Comparison of ENCODE assay signal across 10 cellular contexts in the genomic region with DNA sequence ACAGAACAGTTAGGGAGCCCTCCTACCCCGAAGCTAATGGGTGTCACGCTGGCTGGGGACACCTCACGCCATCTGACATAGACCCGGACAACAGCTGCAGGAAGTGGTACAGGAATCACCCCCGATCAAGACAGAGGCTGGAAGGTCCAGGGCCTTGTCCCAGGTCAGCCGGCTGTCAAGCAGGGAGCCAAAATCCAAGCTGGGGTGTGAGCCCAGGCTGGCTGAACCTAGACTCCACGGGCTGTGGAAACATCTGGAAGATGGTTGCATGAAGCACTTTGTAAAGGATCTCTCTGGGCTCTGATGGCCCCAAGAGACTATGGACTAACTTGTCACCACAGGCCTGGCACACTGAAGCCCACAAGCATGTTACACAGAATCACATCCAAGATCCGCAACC.
A peak's percentile ranks its signal among the peaks of the same experiment; 100 is the strongest.
DNase-seq lines count a peak whose midpoint lies in the region; ATAC-seq and TF ChIP-seq lines count a peak whose summit lies in the region.
"Had no signal": no experiment of that assay in that cellular context is flagged by ENCODE, and none has a peak within 500 bp of the region (broad histone marks: within the 10 kb centered on the region; RNA-seq: fewer than 3 reads in every experiment).

No MANE protein-coding gene starts in this region.

- ATAC-seq in RWPE2 (ENCODE audit: low read depth) = no peak
- ATAC-seq in stimulated activated naive CD8-positive, alpha-beta T cell treated with anti-CD3 and anti-CD28 coated beads, Interleukin-15, amount 100 ng/mL, for 72 hours = no peak

- H3K9ac ChIP-seq in duodenal mucosa (ENCODE audit: low read depth in 1 of 2, low read length in 2 of 2) = no peak overlapping the region

- 72 to 79% methylated on average over 8 of the region's 8 CpGs for WGBS in thyroid gland, 2 donors

- H3K4me3 Mint-ChIP-seq in T-helper 2 cell treated with Interferon-gamma antibody and Interleukin-4, amounts not matched to agents 5 μg/mL and 100 μg/mL, for 36 hours = no peak overlapping the region
- no peak overlapping the region for H3K4me3 Mint-ChIP-seq in stimulated activated naive CD8-positive, alpha-beta T cell treated with anti-CD3 and anti-CD28 coated beads, Interleukin-15, amount 100 ng/mL, for 72 hours

- no peaks in the 10 kb centered on the region for H3K27me3 Mint-ChIP-seq in T-helper 2 cell treated with Interferon-gamma antibody and Interleukin-4, amounts not matched to agents 5 μg/mL and 100 μg/mL, for 36 hours (ENCODE audit: low read depth)
- H3K27me3 Mint-ChIP-seq in stimulated activated naive CD8-positive, alpha-beta T cell treated with anti-CD3 and anti-CD28 coated beads, Interleukin-15, amount 100 ng/mL, for 72 hours = no peaks in the 10 kb centered on the region
- H3K27me3 Mint-ChIP-seq: progenitor cell of endocrine pancreas had no signal

- H3K27ac ChIP-seq in RWPE2 (ENCODE audit: poor library complexity, severe bottlenecking) (peak overlapping the region; percentile 84), duodenal mucosa (ENCODE audit: low read depth, low read length) (peak overlapping the region; percentile 54), thyroid gland (peak overlapping the region in 2 of 3 donors; percentile 71 to 76)
- H3K27ac ChIP-seq: SK-N-MC had no signal

- H3K4me1 ChIP-seq in RWPE2 (ENCODE audit: insufficient read depth, poor library complexity, severe bottlenecking) (peaks cover 77% of the 10 kb centered on the region), duodenal mucosa (ENCODE audit: control insufficient read depth in 1 of 2, insufficient read depth in 2 of 2, low read length in 2 of 2) (peaks cover 49 to 66% of the 10 kb centered on the region in 2 donors), thyroid gland (peaks cover 66 to 84% of the 10 kb centered on the region in 2 donors)

- H3K9me3 ChIP-seq in RWPE2 (ENCODE audit: severe bottlenecking) = no peaks in the 10 kb centered on the region
- H3K9me3 ChIP-seq in duodenal mucosa (ENCODE audit: control insufficient read depth in 1 of 2, low read length in 2 of 2) = no peaks in the 10 kb centered on the region
- H3K9me3 ChIP-seq in thyroid gland = no peaks in the 10 kb centered on the region

- no peak for TF ChIP-seq POLR2A in thyroid gland (IDR thresholded peaks at IDR 0.05)

- H3K4me3 ChIP-seq in RWPE2 (ENCODE audit: severe bottlenecking) (no peak overlapping the region), duodenal mucosa (ENCODE audit: low read depth in 1 of 2, low read length in 2 of 2) (no peak overlapping the region), thyroid gland (replicated peaks in 1 of 3) (no peak overlapping the region)
- H3K4me3 ChIP-seq: SK-N-MC had no signal

- peaks cover 5% of the 10 kb centered on the region for H3K4me1 Mint-ChIP-seq in T-helper 2 cell treated with Interferon-gamma antibody and Interleukin-4, amounts not matched to agents 5 μg/mL and 100 μg/mL, for 36 hours (ENCODE audit: low read depth)
- H3K4me1 Mint-ChIP-seq in stimulated activated naive CD8-positive, alpha-beta T cell treated with anti-CD3 and anti-CD28 coated beads, Interleukin-15, amount 100 ng/mL, for 72 hours = peaks cover 5% of the 10 kb centered on the region

- H3K36me3 ChIP-seq in RWPE2 (ENCODE audit: low read depth) = peaks cover 55% of the 10 kb centered on the region
- peaks cover 0 to 7% of the 10 kb centered on the region in 2 donors for H3K36me3 ChIP-seq in duodenal mucosa (ENCODE audit: control insufficient read depth in 1 of 2, insufficient read depth in 2 of 2, low read length in 2 of 2)
- no peaks in the 10 kb centered on the region for H3K36me3 ChIP-seq in thyroid gland

- no peak for DNase-seq in RWPE2 (ENCODE audit: low spot score)
- DNase-seq in myocyte (ENCODE audit: low read depth) = peak; percentile 72
- DNase-seq in thyroid gland = no peak
- no peak for DNase-seq in T-helper 2 cell treated with Interferon-gamma antibody and Interleukin-4, amounts not matched to agents 5 μg/mL and 100 μg/mL, for 36 hours (ENCODE audit: low spot score)
- DNase-seq in NCI-H2107 treated with DMSO at 0.1 percent for 48 hours (lab: John Stamatoyannopoulos, UW; ENCODE audit: unreplicated experiment) = no peak
- no peak for DNase-seq in stimulated activated naive CD8-positive, alpha-beta T cell treated with anti-CD3 and anti-CD28 coated beads, Interleukin-15, amount 100 ng/mL, for 72 hours
- DNase-seq: NCI-H69 had no signal

- intact Hi-C loops in thyroid gland (cut with DNase I) = no loop called here

- no peak for TF ChIP-seq CTCF in RWPE2 (IDR thresholded peaks at IDR 0.05; ENCODE audit: poor library complexity, severe bottlenecking)
- TF ChIP-seq CTCF in thyroid gland (IDR thresholded peaks at IDR 0.05) = no peak

- no peaks in the 10 kb centered on the region for H3K9me3 Mint-ChIP-seq in T-helper 2 cell treated with Interferon-gamma antibody and Interleukin-4, amounts not matched to agents 5 μg/mL and 100 μg/mL, for 36 hours
- H3K9me3 Mint-ChIP-seq in stimulated activated naive CD8-positive, alpha-beta T cell treated with anti-CD3 and anti-CD28 coated beads, Interleukin-15, amount 100 ng/mL, for 72 hours = no peaks in the 10 kb centered on the region

- H3K27me3 ChIP-seq in RWPE2 (ENCODE audit: insufficient read depth, poor library complexity, severe bottlenecking) = no peaks in the 10 kb centered on the region
- H3K27me3 ChIP-seq in duodenal mucosa (ENCODE audit: control insufficient read depth in 1 of 2, insufficient read depth in 2 of 2, low read length in 2 of 2) = no peaks in the 10 kb centered on the region
- no peaks in the 10 kb centered on the region for H3K27me3 ChIP-seq in thyroid gland

- no peaks in the 10 kb centered on the region for H3K36me3 Mint-ChIP-seq in T-helper 2 cell treated with Interferon-gamma antibody and Interleukin-4, amounts not matched to agents 5 μg/mL and 100 μg/mL, for 36 hours (ENCODE audit: low read depth)

- no peak overlapping the region for H3K27ac Mint-ChIP-seq in T-helper 2 cell treated with Interferon-gamma antibody and Interleukin-4, amounts not matched to agents 5 μg/mL and 100 μg/mL, for 36 hours
- no peak overlapping the region for H3K27ac Mint-ChIP-seq in stimulated activated naive CD8-positive, alpha-beta T cell treated with anti-CD3 and anti-CD28 coated beads, Interleukin-15, amount 100 ng/mL, for 72 hours
- H3K27ac Mint-ChIP-seq: progenitor cell of endocrine pancreas had no signal
